21 cellular contexts compared by ENCODE assay signal in genomic region chrX:40040686-40041461, GRCh38. TPM values are rescaled to one million over a fixed set of nuclear protein-coding genes. Genes with fewer than 3 reads are reported as not detected.
DNase-seq lines count a peak whose midpoint lies in the region; ATAC-seq, FAIRE-seq and TF ChIP-seq lines count a peak whose summit lies in the region.
"Had no signal": no experiment of that assay in that cellular context is flagged by ENCODE, and none has a peak within 500 bp of the region (broad histone marks: within the 10 kb centered on the region; RNA-seq: fewer than 3 reads in every experiment).

No MANE protein-coding gene starts in this region.

- TF ChIP-seq CTCF in HepG2 (CRISPR knock-in tag; IDR thresholded peaks at IDR 0.05) (no peak), right lobe of liver (IDR thresholded peaks at IDR 0.05) (no peak), OCI-LY7 (conservative IDR thresholded peaks at IDR 0.05; ENCODE audit: low read length) (no peak), GM13976 (IDR thresholded peaks at IDR 0.05; ENCODE audit: borderline replicate concordance, control extremely low read depth, extremely low read depth, insufficient read depth, missing control alignments) (no peak), lower lobe of right lung (IDR thresholded peaks at IDR 0.05) (no peak)

- H3K9me3 ChIP-seq in HepG2 (ENCODE audit: low read length) = no peaks in the 10 kb centered on the region
- H3K9me3 ChIP-seq in right lobe of liver = peaks cover 0 to 5% (median 0%) of the 10 kb centered on the region in 4 donors
- no peaks in the 10 kb centered on the region for H3K9me3 ChIP-seq in OCI-LY7 (ENCODE audit: low read length)
- no peaks in the 10 kb centered on the region for H3K9me3 ChIP-seq in thymus (ENCODE audit: control insufficient read depth)
- no peaks in the 10 kb centered on the region for H3K9me3 ChIP-seq in lower lobe of right lung
- H3K9me3 ChIP-seq: upper lobe of left lung had no signal

- H3K27me3 Mint-ChIP-seq in activated T-helper 2 cell treated with anti-CD3 and anti-CD28 coated beads, Interferon-gamma antibody, Interleukin-2, Interleukin-4, amounts not matched to agents 10 μg/mL and 5 μg/mL and 100 μg/mL, durations not matched to agents 14 hours and 24 hours and 36 hours (ENCODE audit: low read depth) = no peaks in the 10 kb centered on the region
- H3K27me3 Mint-ChIP-seq: B cell had no signal

- H2AFZ ChIP-seq in HepG2 (ENCODE audit: low read length) (no peak overlapping the region), OCI-LY7 (ENCODE audit: low read length) (peak overlapping the region; percentile 28; the same call in 1 of the 2 replicates)

- WGBS in HepG2 (ENCODE audit: low lambda C conversion rate) = 68% methylated on average over 4 of the region's 4 CpGs
- 29% methylated on average over 4 of the region's 4 CpGs for WGBS in right lobe of liver (ENCODE audit: insufficient coverage, low coverage, low lambda C conversion rate, missing lambda C conversion rate)
- WGBS in thymus = 29% methylated on average over 4 of the region's 4 CpGs

- H3K9me3 Mint-ChIP-seq in activated T-helper 2 cell treated with anti-CD3 and anti-CD28 coated beads, Interferon-gamma antibody, Interleukin-2, Interleukin-4, amounts not matched to agents 10 μg/mL and 5 μg/mL and 100 μg/mL, durations not matched to agents 14 hours and 24 hours and 36 hours = peaks cover 5% of the 10 kb centered on the region
- H3K9me3 Mint-ChIP-seq: activated T-cell treated with anti-CD3 and anti-CD28 coated beads, Interleukin-2, amount 50 U/mL, for 4 hours had no signal

- H3K9ac ChIP-seq in HepG2 (ENCODE audit: insufficient read depth, low read depth, low read length) = no peak overlapping the region

- ATAC-seq in HepG2 (no peak), right lobe of liver (no peak), lower lobe of right lung (no peak), HG03097 (IDR thresholded peaks at IDR 0.05; ENCODE audit: low FRiP score, unreplicated experiment) (no peak)
- ATAC-seq: activated T-cell treated with anti-CD3 and anti-CD28 coated beads, Interleukin-2, amount 50 U/mL, for 4 hours; HCT116 had no signal

- H3K27me3 ChIP-seq in HepG2 (ENCODE audit: control insufficient read depth in 1 of 2, insufficient read depth in 2 of 2, low read length in 2 of 2) (no peaks in the 10 kb centered on the region), right lobe of liver (no peaks in the 10 kb centered on the region), thymus (ENCODE audit: control insufficient read depth, insufficient read depth) (no peaks in the 10 kb centered on the region), lower lobe of right lung (ENCODE audit: low read depth) (no peaks in the 10 kb centered on the region)
- H3K27me3 ChIP-seq: ascending aorta, upper lobe of left lung had no signal

- peaks cover 10% of the 10 kb centered on the region for H3K4me1 ChIP-seq in HepG2 (ENCODE audit: insufficient read depth, low read length)
- H3K4me1 ChIP-seq in right lobe of liver = no peaks in the 10 kb centered on the region
- peaks cover 30% of the 10 kb centered on the region for H3K4me1 ChIP-seq in OCI-LY7 (ENCODE audit: insufficient read depth, low read length, poor library complexity, severe bottlenecking)
- peaks cover 5% of the 10 kb centered on the region for H3K4me1 ChIP-seq in thymus (ENCODE audit: control insufficient read depth, insufficient read depth, low read length)
- peaks cover 4% of the 10 kb centered on the region for H3K4me1 ChIP-seq in lower lobe of right lung
- H3K4me1 ChIP-seq: ascending aorta had no signal

- peaks cover 7% of the 10 kb centered on the region for H3K36me3 Mint-ChIP-seq in activated T-helper 2 cell treated with anti-CD3 and anti-CD28 coated beads, Interferon-gamma antibody, Interleukin-2, Interleukin-4, amounts not matched to agents 10 μg/mL and 5 μg/mL and 100 μg/mL, durations not matched to agents 14 hours and 24 hours and 36 hours (ENCODE audit: low read depth)

- in situ Hi-C loops in HepG2 (cut with HindIII; ENCODE audit: extremely low pct_ligation_motif_present, low pct_unique_long_range_greater_than_20kb) = no loop called here
- in situ Hi-C loops in GM13976 (cut with MboI; ENCODE audit: low sequenced_read_pairs, unreplicated experiment) = no loop called here

- BruUV-seq in HepG2 (replicated peaks; lab: Mats Ljungman, UMichigan) (no TSS peak), OCI-LY7 (replicated peaks; lab: Mats Ljungman, UMichigan) (no TSS peak)

- peaks cover 19% of the 10 kb centered on the region for H3K4me1 Mint-ChIP-seq in activated T-helper 2 cell treated with anti-CD3 and anti-CD28 coated beads, Interferon-gamma antibody, Interleukin-2, Interleukin-4, amounts not matched to agents 10 μg/mL and 5 μg/mL and 100 μg/mL, durations not matched to agents 14 hours and 24 hours and 36 hours (ENCODE audit: low read depth)

- CTCF ChIA-PET in HepG2 (lab: Yijun Ruan, JAX; ENCODE audit: low intra/inter-chr PET ratio, low total read pairs) = no interaction called here
- CTCF ChIA-PET in OCI-LY7 (lab: Charles Lee; ENCODE audit: unreplicated experiment) = no interaction called here

- H3K79me2 ChIP-seq in HepG2 (ENCODE audit: insufficient read depth, low read length) (no peaks in the 10 kb centered on the region), OCI-LY7 (ENCODE audit: insufficient read depth, low read depth, low read length) (no peaks in the 10 kb centered on the region)

- no peak overlapping the region for H3K4me3 ChIP-seq in HepG2 (replicated peaks in 1 of 3; ENCODE audit: insufficient read depth in 1 of 3, low read depth in 2 of 3, low read length in 3 of 3)
- H3K4me3 ChIP-seq in right lobe of liver = no peak overlapping the region
- H3K4me3 ChIP-seq in OCI-LY7 (ENCODE audit: low read depth, low read length, poor library complexity, severe bottlenecking) = no peak overlapping the region
- H3K4me3 ChIP-seq in thymus (ENCODE audit: low read length) = no peak overlapping the region
- H3K4me3 ChIP-seq in lower lobe of right lung = no peak overlapping the region
- H3K4me3 ChIP-seq: ascending aorta, SK-N-MC, upper lobe of left lung had no signal

- no peaks in the 10 kb centered on the region for H3K9me2 ChIP-seq in OCI-LY7 (ENCODE audit: insufficient read depth, low read length)

- no peak overlapping the region for H3K27ac ChIP-seq in HepG2 (ENCODE audit: extremely low read length, insufficient read depth, low read length)
- H3K27ac ChIP-seq in right lobe of liver = no peak overlapping the region
- H3K27ac ChIP-seq in OCI-LY7 (ENCODE audit: low read depth, low read length, poor library complexity, severe bottlenecking) = no peak overlapping the region
- peak overlapping the region; percentile 42 for H3K27ac ChIP-seq in thymus (ENCODE audit: low read depth)
- no peak overlapping the region for H3K27ac ChIP-seq in lower lobe of right lung
- H3K27ac ChIP-seq: ascending aorta, epithelial cell of prostate, SK-N-MC, upper lobe of left lung had no signal

- H3K27ac Mint-ChIP-seq in activated T-helper 2 cell treated with anti-CD3 and anti-CD28 coated beads, Interferon-gamma antibody, Interleukin-2, Interleukin-4, amounts not matched to agents 10 μg/mL and 5 μg/mL and 100 μg/mL, durations not matched to agents 14 hours and 24 hours and 36 hours = peak overlapping the region; percentile 55
- H3K27ac Mint-ChIP-seq: B cell had no signal

- no peak for TF ChIP-seq EP300 in HepG2 (IDR thresholded peaks at IDR 0.05; ENCODE audit: low read depth in 2 of 2, low read length in 2 of 2)
- no peak for TF ChIP-seq EP300 in HepG2 (CRISPR knock-in tag; IDR thresholded peaks at IDR 0.05; ENCODE audit: borderline replicate concordance)

- H4K20me1 ChIP-seq in HepG2 (ENCODE audit: insufficient read depth, low read length) = no peaks in the 10 kb centered on the region
- no peaks in the 10 kb centered on the region for H4K20me1 ChIP-seq in OCI-LY7 (ENCODE audit: insufficient read depth, low read length)

- H3K4me2 ChIP-seq in HepG2 (ENCODE audit: low read depth, low read length) = no peak overlapping the region
- H3K4me2 ChIP-seq in OCI-LY7 (ENCODE audit: low read length) = peak overlapping the region; percentile 6

- DNase-seq in HepG2 (ENCODE audit: low spot score) (no peak), right lobe of liver (no peak), OCI-LY7 (ENCODE audit: low spot score) (no peak), GM13976 (ENCODE audit: low spot score) (no peak), lower lobe of right lung (no peak)
- no peak for DNase-seq in activated T-helper 2 cell treated with anti-CD3 and anti-CD28 coated beads, Interferon-gamma antibody, Interleukin-2, Interleukin-4, amounts not matched to agents 10 μg/mL and 5 μg/mL and 100 μg/mL, durations not matched to agents 14 hours and 24 hours and 36 hours (ENCODE audit: low spot score)
- DNase-seq: activated CD4-positive, CD25-positive, alpha-beta regulatory T cell; activated T-cell treated with anti-CD3 and anti-CD28 coated beads, Interleukin-2, amount 50 U/mL, for 4 hours; IMR-90; NCI-H1436; NCI-H446 treated with DMSO at 0.1 percent for 48 hours; upper lobe of left lung had no signal

- intact Hi-C loops in HepG2 (cut with micrococcal nuclease; ENCODE audit: unreplicated experiment) = no loop called here
- intact Hi-C loops in right lobe of liver (cut with DNase I) = no loop called here
- intact Hi-C loops in OCI-LY7 (cut with micrococcal nuclease; ENCODE audit: unreplicated experiment) = no loop called here
- intact Hi-C loops in activated T-helper 2 cell treated with anti-CD3 and anti-CD28 coated beads, Interferon-gamma antibody, Interleukin-2, Interleukin-4, amounts not matched to agents 10 μg/mL and 5 μg/mL and 100 μg/mL, durations not matched to agents 14 hours and 24 hours and 36 hours (cut with micrococcal nuclease) = no loop called here
- intact Hi-C loops in lower lobe of right lung (cut with DNase I) = no loop called here

- TF ChIP-seq RAD21 in HepG2 (CRISPR knock-in tag; IDR thresholded peaks at IDR 0.05) = no peak

- H3K36me3 ChIP-seq in HepG2 (replicated peaks in 1 of 2; ENCODE audit: control insufficient read depth in 1 of 2, insufficient read depth in 2 of 2, low read length in 2 of 2) (no peaks in the 10 kb centered on the region), right lobe of liver (no peaks in the 10 kb centered on the region), OCI-LY7 (ENCODE audit: insufficient read depth, low read length) (no peaks in the 10 kb centered on the region), thymus (ENCODE audit: control insufficient read depth, insufficient read depth) (no peaks in the 10 kb centered on the region), lower lobe of right lung (no peaks in the 10 kb centered on the region)
- H3K36me3 ChIP-seq: ascending aorta, upper lobe of left lung had no signal

- POLR2A ChIA-PET in HepG2 (lab: Yijun Ruan, JAX) = no interaction called here
- POLR2A ChIA-PET in OCI-LY7 (lab: Charles Lee) = interaction anchor here (0.6 kb wide), 1 partner anchor 1259 kb away, joined by 3 read pairs; no protein-coding TSS in a partner anchor

- no peak for FAIRE-seq in HepG2 (lab: Jason Lieb, UNC)
- FAIRE-seq: colon, islet of Langerhans had no signal

- no peak overlapping the region for H3K4me3 Mint-ChIP-seq in activated T-helper 2 cell treated with anti-CD3 and anti-CD28 coated beads, Interferon-gamma antibody, Interleukin-2, Interleukin-4, amounts not matched to agents 10 μg/mL and 5 μg/mL and 100 μg/mL, durations not matched to agents 14 hours and 24 hours and 36 hours (ENCODE audit: low read depth)
- H3K4me3 Mint-ChIP-seq: activated T-cell treated with anti-CD3 and anti-CD28 coated beads, Interleukin-2, amount 50 U/mL, for 4 hours; B cell had no signal

- TF ChIP-seq POLR2A in HepG2 (IDR thresholded peaks at IDR 0.05; ENCODE audit: insufficient read depth in 1 of 2, low read depth in 2 of 2, low read length in 2 of 2) (no peak), right lobe of liver (IDR thresholded peaks at IDR 0.05) (no peak)

RNA-seq across cellular contexts. Expression of gene BCOR, which starts 56.9 kb away (rescaled TPM):
- total RNA-seq in HepG2 (2016; rRNA removed; fragmentation: Illumina TruSeq; extraction: Trizol) (15.2 and 18.6 TPM in 2 replicates), right lobe of liver (10 to 100 TPM in 4 of 6 experiments, 1 to 10 TPM in 2; 9.4 to 16.6 (median 12.0) TPM), OCI-LY7 (2022) (48.0 and 52.2 TPM in 2 replicates), lower lobe of right lung (25.7 TPM)
- 3.2 and 4.8 TPM in 2 replicates for total RNA-seq in HepG2 (2016; cell fraction: cytosol; rRNA removed; fragmentation: Illumina TruSeq; extraction: Trizol; ENCODE audit: low read depth)
- total RNA-seq in HepG2 (2016; cell fraction: insoluble cytoplasmic fraction; rRNA removed; fragmentation: Illumina TruSeq; extraction: Trizol) = 13.9 and 15.9 TPM in 2 replicates
- total RNA-seq in HepG2 (2016; cell fraction: membrane; rRNA removed; fragmentation: Illumina TruSeq; extraction: Trizol) = 7.4 and 7.6 TPM in 2 replicates
- total RNA-seq in HepG2 (2016; cell fraction: nucleus; rRNA removed; fragmentation: Illumina TruSeq; extraction: Trizol) = 18.8 and 25.8 TPM in 2 replicates
- polyA plus RNA-seq in HepG2 (2011; rRNA removed) (14.3 and 15.2 TPM in 2 replicates), thymus (24.4 TPM)
- polyA plus RNA-seq in HepG2 (2011; cell fraction: cytosol; rRNA removed) = 11.5 and 13.8 TPM in 2 replicates
- polyA plus RNA-seq in HepG2 (2011; cell fraction: nucleus; rRNA removed) = 30.4 and 30.6 TPM in 2 replicates
- polyA plus RNA-seq in HepG2 (2012) = 27.3 and 29.3 TPM in 2 replicates
- polyA plus RNA-seq in HepG2 (2016; cell fraction: cytosol; fragmentation: Illumina TruSeq; extraction: Trizol; ENCODE audit: low read depth) = 1.2 and 1.3 TPM in 2 replicates
- polyA plus RNA-seq in HepG2 (2016; cell fraction: insoluble cytoplasmic fraction; fragmentation: Illumina TruSeq; extraction: Trizol; ENCODE audit: low read depth) = 17.4 and 18.4 TPM in 2 replicates
- 1.3 and 1.9 TPM in 2 replicates for polyA plus RNA-seq in HepG2 (2016; cell fraction: membrane; fragmentation: Illumina TruSeq; extraction: Trizol; ENCODE audit: low read depth)
- polyA plus RNA-seq in HepG2 (2016; cell fraction: nucleus; fragmentation: Illumina TruSeq; extraction: Trizol; ENCODE audit: insufficient read depth, low read depth) = 27.4 and 28.9 TPM in 2 replicates
- polyA minus RNA-seq in HepG2 (2011; rRNA and poly(A)+ RNA removed; ENCODE audit: low replicate concordance) = 18.3 and 32.5 TPM in 2 replicates
- polyA minus RNA-seq in HepG2 (2011; cell fraction: cytosol; rRNA and poly(A)+ RNA removed) = 40.3 and 40.4 TPM in 2 replicates
- 31.8 TPM in 2 replicates for polyA minus RNA-seq in HepG2 (2011; cell fraction: nucleus; rRNA and poly(A)+ RNA removed)
- total RNA-seq in OCI-LY7 (2014; rRNA removed; shearing (Covaris generic)) = 55.6 and 64.3 TPM in 2 replicates
- total RNA-seq in activated T-helper 2 cell treated with anti-CD3 and anti-CD28 coated beads, Interferon-gamma antibody, Interleukin-2, Interleukin-4, amounts not matched to agents 10 μg/mL and 5 μg/mL and 100 μg/mL, durations not matched to agents 14 hours and 24 hours and 36 hours = 74.6 and 82.2 TPM in 2 replicates
